29 cellular contexts compared by ENCODE assay signal in genomic region chr10:99304857-99305220, GRCh38. TPM values are rescaled to one million over a fixed set of nuclear protein-coding genes. Genes with fewer than 3 reads are reported as not detected.
"Had no signal": no experiment of that assay in that cellular context is flagged by ENCODE, and none has a peak within 500 bp of the region (broad histone marks: within the 10 kb centered on the region; RNA-seq: fewer than 3 reads in every experiment).

No MANE protein-coding gene starts in this region.

- DNase-seq: activated CD4-positive, alpha-beta T cell treated with anti-CD3 and anti-CD28 coated beads for 48 hours; activated CD4-positive, alpha-beta T cell treated with anti-CD3 and anti-CD28 coated beads, Interleukin-2, amount 50 U/mL, for 48 hours; activated CD8-positive, alpha-beta memory T cell treated with anti-CD3 and anti-CD28 coated beads for 24 hours; activated effector memory CD4-positive, alpha-beta T cell treated with anti-CD3 and anti-CD28 coated beads, Interleukin-2, amount 50 U/mL, for 16 hours; activated naive CD4-positive, alpha-beta T cell treated with anti-CD3 and anti-CD28 coated beads for 36 hours; activated naive CD8-positive, alpha-beta T cell treated with anti-CD3 and anti-CD28 coated beads for 36 hours; activated T-cell treated with anti-CD3 and anti-CD28 coated beads, Interleukin-2, amount 50 U/mL, for 1 hour; aorta; dorsolateral prefrontal cortex; effector memory CD4-positive, alpha-beta T cell; glutamatergic neuron; islet precursor cell; natural killer cell; stimulated activated CD4-positive, alpha-beta T cell treated with anti-CD3 and anti-CD28 coated beads, Interleukin-15, amount 100 ng/mL, for 24 hours; stimulated activated CD4-positive, alpha-beta T cell treated with anti-CD3 and anti-CD28 coated beads, Interleukin-2, amount 100 ng/mL, for 24 hours; stimulated activated naive B cell treated with anti-CD40 and anti-IgM and Interleukin-4, amounts not matched to agents 10 μg/mL and 1 μg/mL and 100 μg/mL, for 72 hours; stomach; T-helper 9 cell; transverse colon; WERI-Rb-1 had no signal

- ATAC-seq: activated CD4-positive, CD25-positive, alpha-beta regulatory T cell treated with anti-CD3 and anti-CD28 coated beads, Interleukin-2, amount 50 U/mL, for 24 hours; natural killer cell; stimulated activated naive B cell treated with anti-CD40 and anti-IgM and Interleukin-4, amounts not matched to agents 10 μg/mL and 1 μg/mL and 100 μg/mL, for 72 hours had no signal

- H3K9me3 ChIP-seq: adrenal gland, body of pancreas had no signal

- H3K4me3 Mint-ChIP-seq: activated naive CD4-positive, alpha-beta T cell treated with anti-CD3 and anti-CD28 coated beads for 36 hours; activated naive CD8-positive, alpha-beta T cell treated with anti-CD3 and anti-CD28 coated beads for 36 hours; activated T-helper 1 cell treated with anti-CD3 and anti-CD28 coated beads, Interleukin-12 subunit alpha, Interleukin-12 subunit beta, Interleukin-2, Interleukin-4 antibody, amounts not matched to agents 30 ng/mL and 10 ng/mL and 1 ng/mL, durations not matched to agents 14 hours and 24 hours and 36 hours; natural killer cell; stimulated activated naive B cell treated with anti-CD40 and anti-IgM and Interleukin-4, amounts not matched to agents 10 μg/mL and 1 μg/mL and 100 μg/mL, for 72 hours; T-helper 1 cell treated with Interleukin-12 subunit alpha and Interleukin-12 subunit beta and Interleukin-4 antibody, amounts not matched to agents 30 μg/mL and 1 μg/mL, for 36 hours had no signal

- H3K4me3 ChIP-seq: adrenal gland, body of pancreas, coronary artery, dorsolateral prefrontal cortex, lung, right atrium auricular region, stomach, suprapubic skin, transverse colon had no signal

- H3K36me3 ChIP-seq: adrenal gland, right atrium auricular region, stomach, suprapubic skin, transverse colon, WERI-Rb-1 had no signal

- H3K4me1 Mint-ChIP-seq: activated naive CD8-positive, alpha-beta T cell treated with anti-CD3 and anti-CD28 coated beads for 36 hours; natural killer cell; stimulated activated naive B cell treated with anti-CD40 and anti-IgM and Interleukin-4, amounts not matched to agents 10 μg/mL and 1 μg/mL and 100 μg/mL, for 72 hours had no signal

- H3K36me3 Mint-ChIP-seq: activated naive CD8-positive, alpha-beta T cell treated with anti-CD3 and anti-CD28 coated beads for 36 hours; natural killer cell; stimulated activated naive B cell treated with anti-CD40 and anti-IgM and Interleukin-4, amounts not matched to agents 10 μg/mL and 1 μg/mL and 100 μg/mL, for 72 hours had no signal

- H3K27ac Mint-ChIP-seq: activated naive CD4-positive, alpha-beta T cell treated with anti-CD3 and anti-CD28 coated beads for 36 hours; activated naive CD8-positive, alpha-beta T cell treated with anti-CD3 and anti-CD28 coated beads for 36 hours; activated T-helper 1 cell treated with anti-CD3 and anti-CD28 coated beads, Interleukin-12 subunit alpha, Interleukin-12 subunit beta, Interleukin-2, Interleukin-4 antibody, amounts not matched to agents 30 ng/mL and 10 ng/mL and 1 ng/mL, durations not matched to agents 14 hours and 24 hours and 36 hours; natural killer cell; stimulated activated naive B cell treated with anti-CD40 and anti-IgM and Interleukin-4, amounts not matched to agents 10 μg/mL and 1 μg/mL and 100 μg/mL, for 72 hours; T-helper 1 cell treated with Interleukin-12 subunit alpha and Interleukin-12 subunit beta and Interleukin-4 antibody, amounts not matched to agents 30 μg/mL and 1 μg/mL, for 36 hours had no signal

- H3K27ac ChIP-seq: adrenal gland, body of pancreas, coronary artery, dorsolateral prefrontal cortex, right atrium auricular region, stomach, suprapubic skin, transverse colon, WERI-Rb-1 had no signal

- H3K4me1 ChIP-seq: adrenal gland, right atrium auricular region, suprapubic skin had no signal

- H3K27me3 ChIP-seq: body of pancreas, right atrium auricular region, stomach, suprapubic skin, transverse colon had no signal

RNA-seq across cellular contexts. Expression of gene CNNM1, which starts 24.3 kb away (rescaled TPM):
- total RNA-seq: natural killer cell had no signal
